1 cellular context compared by ENCODE assay signal in genomic region chr10:101888251-101888949, GRCh38.
TF ChIP-seq lines count a peak whose summit lies in the region.

No MANE protein-coding gene starts in this region.

TF ChIP-seq in HCT116, 20 proteins besides CTCF, POLR2A, EP300 and RAD21 (continued from another document):
- TF ChIP-seq REST (IDR thresholded peaks at IDR 0.05; ENCODE audit: low read depth) (no peak), CEBPB (IDR thresholded peaks at IDR 0.05; ENCODE audit: low read depth) (no peak), FOSL1 (IDR thresholded peaks at IDR 0.05; ENCODE audit: low read depth) (no peak), TCF7L2 (IDR thresholded peaks at IDR 0.05; ENCODE audit: borderline replicate concordance, extremely low read depth, insufficient read depth, insufficient read length) (no peak)
